Comparison of ENCODE assay signal across 13 cellular contexts in genomic region chr15:81950841-81951414, GRCh38.
DNase-seq lines count a peak whose midpoint lies in the region; ATAC-seq and TF ChIP-seq lines count a peak whose summit lies in the region.
"Had no signal": no experiment of that assay in that cellular context is flagged by ENCODE, and none has a peak within 500 bp of the region (broad histone marks: within the 10 kb centered on the region; RNA-seq: fewer than 3 reads in every experiment).

No MANE protein-coding gene starts in this region.

- H3K4me1 Mint-ChIP-seq in neural progenitor cell, result peaks cover 6% of the 10 kb centered on the region
- H3K4me1 Mint-ChIP-seq in CD14-positive monocyte, result peaks cover 16% of the 10 kb centered on the region
- H3K4me1 Mint-ChIP-seq: activated naive CD8-positive, alpha-beta T cell treated with anti-CD3 and anti-CD28 coated beads, Interleukin-2, amount 10 ng/mL, durations not matched to agents 7 days and 5 days had no signal

- peaks cover 3% of the 10 kb centered on the region for H3K27me3 Mint-ChIP-seq in neural progenitor cell (ENCODE audit: insufficient read depth, low read depth)
- peaks cover 0 to 3% (median 2%) of the 10 kb centered on the region in 3 donors for H3K27me3 Mint-ChIP-seq in CD14-positive monocyte (ENCODE audit: low read depth in 3 of 3)
- H3K27me3 Mint-ChIP-seq: activated B cell treated with CpG ODN at 0.5 μM for 24 hours; activated naive CD8-positive, alpha-beta T cell treated with anti-CD3 and anti-CD28 coated beads, Interleukin-2, amount 10 ng/mL, durations not matched to agents 7 days and 5 days had no signal

- ATAC-seq in GM19397 (IDR thresholded peaks at IDR 0.05; ENCODE audit: unreplicated experiment), result no peak
- ATAC-seq: pancreas had no signal

- no peak overlapping the region for H3K4me3 ChIP-seq in H7 (ENCODE audit: insufficient read depth, low read depth, low read length)
- H3K4me3 ChIP-seq in cardiac fibroblast (replicated peaks in 1 of 2; ENCODE audit: low read depth in 2 of 2, low read length in 2 of 2), result no peak overlapping the region
- no peak overlapping the region for H3K4me3 ChIP-seq in neural progenitor cell
- H3K4me3 ChIP-seq: pancreas, thoracic aorta had no signal

- no peak overlapping the region for H3K9ac ChIP-seq in neural progenitor cell

- H3K36me3 ChIP-seq in H7 (replicated peaks; ENCODE audit: control insufficient read depth, insufficient read depth, low read length) (no peaks in the 10 kb centered on the region), neural progenitor cell (no peaks in the 10 kb centered on the region)
- H3K36me3 ChIP-seq: pancreas, thoracic aorta had no signal

- no peaks in the 10 kb centered on the region for H3K9me3 Mint-ChIP-seq in neural progenitor cell
- H3K9me3 Mint-ChIP-seq in CD14-positive monocyte, result peaks cover 0 to 12% (median 4%) of the 10 kb centered on the region in 7 donors
- H3K9me3 Mint-ChIP-seq: activated B cell treated with CpG ODN at 0.5 μM for 24 hours; activated naive CD8-positive, alpha-beta T cell treated with anti-CD3 and anti-CD28 coated beads, Interleukin-2, amount 10 ng/mL, durations not matched to agents 7 days and 5 days had no signal

- H3K27me3 ChIP-seq in H7 (ENCODE audit: control insufficient read depth, insufficient read depth, low read length) (no peaks in the 10 kb centered on the region), neural progenitor cell (no peaks in the 10 kb centered on the region)
- H3K27me3 ChIP-seq: pancreas had no signal

- no peaks in the 10 kb centered on the region for H3F3A ChIP-seq in neural progenitor cell (ENCODE audit: low read depth)

- no peak overlapping the region for H3K27ac ChIP-seq in neural progenitor cell
- H3K27ac ChIP-seq: pancreas, thoracic aorta had no signal

- H4K20me1 ChIP-seq in neural progenitor cell (ENCODE audit: low read depth), result no peaks in the 10 kb centered on the region

- H3K4me3 Mint-ChIP-seq in neural progenitor cell, result no peak overlapping the region
- no peak overlapping the region for H3K4me3 Mint-ChIP-seq in CD14-positive monocyte
- H3K4me3 Mint-ChIP-seq: activated B cell treated with CpG ODN at 0.5 μM for 24 hours; activated naive CD8-positive, alpha-beta T cell treated with anti-CD3 and anti-CD28 coated beads, Interleukin-2, amount 10 ng/mL, durations not matched to agents 7 days and 5 days had no signal

- no peaks in the 10 kb centered on the region for H3K9me3 ChIP-seq in neural progenitor cell (ENCODE audit: low read depth)
- H3K9me3 ChIP-seq: pancreas, thoracic aorta had no signal

- no peaks in the 10 kb centered on the region for H3K4me1 ChIP-seq in neural progenitor cell
- H3K4me1 ChIP-seq: pancreas had no signal

- intact Hi-C loops in CD14-positive monocyte (cut with micrococcal nuclease), result no loop called here

- H3K4me2 ChIP-seq in neural progenitor cell, result no peak overlapping the region

- H3K27ac Mint-ChIP-seq in neural progenitor cell (peak overlapping the region; percentile 53), CD14-positive monocyte (peak overlapping the region in 2 of 7 donors; percentile 13 to 44)
- H3K27ac Mint-ChIP-seq: activated B cell treated with CpG ODN at 0.5 μM for 24 hours; activated naive CD8-positive, alpha-beta T cell treated with anti-CD3 and anti-CD28 coated beads, Interleukin-2, amount 10 ng/mL, durations not matched to agents 7 days and 5 days had no signal

- DNase-seq in H7 (peak; percentile 17), NCI-H526 treated with DMSO at 0.1 percent for 48 hours (lab: John Stamatoyannopoulos, UW) (peak; percentile 15), cardiac fibroblast (ENCODE audit: low read depth in 2 of 2) (peak; percentile 13 to 59), neural progenitor cell (ENCODE audit: low spot score) (no peak), T1000 (lab: John Stamatoyannopoulos, UW) (no peak), CD14-positive monocyte (ENCODE audit: low spot score) (no peak), GM19240 (ENCODE audit: insufficient read length, low spot score) (no peak)
- DNase-seq: activated B cell treated with CpG ODN at 0.5 μM for 24 hours; activated naive CD8-positive, alpha-beta T cell treated with anti-CD3 and anti-CD28 coated beads, Interleukin-2, amount 10 ng/mL, durations not matched to agents 7 days and 5 days; NCI-H1048; pancreas had no signal

- TF ChIP-seq CTCF in cardiac fibroblast (IDR thresholded peaks at IDR 0.05; ENCODE audit: low read depth, low read length) (no peak), neural progenitor cell (IDR thresholded peaks at IDR 0.05) (no peak), CD14-positive monocyte (IDR thresholded peaks at IDR 0.05) (no peak)

- no peaks in the 10 kb centered on the region for H3K79me2 ChIP-seq in neural progenitor cell (ENCODE audit: low read depth)

- H2AFZ ChIP-seq in neural progenitor cell (replicated peaks), result no peak overlapping the region

- H3K36me3 Mint-ChIP-seq in neural progenitor cell, result peaks cover 5% of the 10 kb centered on the region
- H3K36me3 Mint-ChIP-seq in CD14-positive monocyte, result no peaks in the 10 kb centered on the region
- H3K36me3 Mint-ChIP-seq: activated naive CD8-positive, alpha-beta T cell treated with anti-CD3 and anti-CD28 coated beads, Interleukin-2, amount 10 ng/mL, durations not matched to agents 7 days and 5 days had no signal

Comparison
In these comparisons a context has a peak if more than half of its experiments do, and no peak if none do; other contexts are left out.
1. DNase-seq: peak in H7 (single experiment), NCI-H526 treated with DMSO at 0.1 percent for 48 hours (single experiment) and cardiac fibroblast (2 of 2); none in neural progenitor cell (single experiment), T1000 (single experiment), CD14-positive monocyte (single experiment) and GM19240 (single experiment).